Comparison of ENCODE assay signal across 1 cellular context in the genomic region with DNA sequence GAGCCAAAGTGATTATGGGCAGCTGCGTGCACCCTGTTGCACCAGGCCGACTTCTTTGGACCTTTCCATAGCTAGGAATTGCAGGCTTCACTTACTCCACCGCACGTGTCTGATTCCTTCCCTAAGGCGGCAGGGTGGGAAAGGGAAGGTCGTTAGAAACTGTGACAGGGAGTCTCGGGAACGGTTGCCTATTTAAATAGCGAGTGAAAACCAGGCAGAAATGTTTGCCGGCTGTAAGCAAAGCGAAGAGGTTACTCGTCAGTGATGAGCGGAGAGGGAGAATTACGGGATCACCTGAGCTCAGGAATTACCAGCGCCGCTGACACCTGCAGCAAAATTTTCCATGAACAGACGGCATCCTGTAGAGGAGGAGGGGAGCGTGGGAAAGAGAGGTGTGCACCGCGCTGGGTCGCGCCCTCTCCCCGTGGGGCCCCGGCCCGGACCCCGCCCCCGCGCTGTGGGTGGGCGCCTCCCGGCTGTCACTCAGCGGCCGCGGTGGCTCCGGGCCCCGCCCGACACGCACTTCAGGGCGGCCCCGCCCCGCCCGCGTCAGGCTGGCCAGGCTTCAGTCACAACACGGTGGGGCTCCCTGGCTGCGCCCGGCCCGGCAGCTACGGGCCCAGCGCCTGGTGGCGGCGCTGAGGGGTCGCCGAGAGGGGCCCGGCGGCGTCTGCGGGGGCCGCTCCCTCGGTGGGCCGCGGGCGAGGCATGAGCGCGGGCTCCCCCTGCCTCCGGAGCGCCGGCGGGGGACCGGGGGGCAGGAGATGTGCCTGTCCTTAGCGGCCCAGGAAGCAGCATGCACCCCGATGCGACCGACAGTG.
TF ChIP-seq lines count a peak whose summit lies in the region.

A gene (plus strand): TSS at position 568 of the 821 bp plus-strand sequence. CDS start 229 bp downstream, at position 797.

TF ChIP-seq in HepG2, 621 proteins besides CTCF, POLR2A, EP300 and RAD21 (continued from another document and continues in another):
- TF ChIP-seq, protein P1, sequence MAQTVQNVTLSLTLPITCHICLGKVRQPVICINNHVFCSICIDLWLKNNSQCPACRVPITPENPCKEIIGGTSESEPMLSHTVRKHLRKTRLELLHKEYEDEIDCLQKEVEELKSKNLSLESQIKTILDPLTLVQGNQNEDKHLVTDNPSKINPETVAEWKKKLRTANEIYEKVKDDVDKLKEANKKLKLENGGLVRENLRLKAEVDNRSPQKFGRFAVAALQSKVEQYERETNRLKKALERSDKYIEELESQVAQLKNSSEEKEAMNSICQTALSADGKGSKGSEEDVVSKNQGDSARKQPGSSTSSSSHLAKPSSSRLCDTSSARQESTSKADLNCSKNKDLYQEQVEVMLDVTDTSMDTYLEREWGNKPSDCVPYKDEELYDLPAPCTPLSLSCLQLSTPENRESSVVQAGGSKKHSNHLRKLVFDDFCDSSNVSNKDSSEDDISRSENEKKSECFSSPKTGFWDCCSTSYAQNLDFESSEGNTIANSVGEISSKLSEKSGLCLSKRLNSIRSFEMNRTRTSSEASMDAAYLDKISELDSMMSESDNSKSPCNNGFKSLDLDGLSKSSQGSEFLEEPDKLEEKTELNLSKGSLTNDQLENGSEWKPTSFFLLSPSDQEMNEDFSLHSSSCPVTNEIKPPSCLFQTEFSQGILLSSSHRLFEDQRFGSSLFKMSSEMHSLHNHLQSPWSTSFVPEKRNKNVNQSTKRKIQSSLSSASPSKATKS (CRISPR knock-in tag; IDR thresholded peaks at IDR 0.05), result 0 out of 2 replicates have a peak, but pooled peaks have one; percentile 67
- no peak for TF ChIP-seq MIER2 (CRISPR knock-in tag; IDR thresholded peaks at IDR 0.05)
- peak; percentile 35; the same call in 1 of the 2 replicates for TF ChIP-seq MTA1 (CRISPR knock-in tag; IDR thresholded peaks at IDR 0.05; ENCODE audit: borderline replicate concordance)
- TF ChIP-seq, protein P2, sequence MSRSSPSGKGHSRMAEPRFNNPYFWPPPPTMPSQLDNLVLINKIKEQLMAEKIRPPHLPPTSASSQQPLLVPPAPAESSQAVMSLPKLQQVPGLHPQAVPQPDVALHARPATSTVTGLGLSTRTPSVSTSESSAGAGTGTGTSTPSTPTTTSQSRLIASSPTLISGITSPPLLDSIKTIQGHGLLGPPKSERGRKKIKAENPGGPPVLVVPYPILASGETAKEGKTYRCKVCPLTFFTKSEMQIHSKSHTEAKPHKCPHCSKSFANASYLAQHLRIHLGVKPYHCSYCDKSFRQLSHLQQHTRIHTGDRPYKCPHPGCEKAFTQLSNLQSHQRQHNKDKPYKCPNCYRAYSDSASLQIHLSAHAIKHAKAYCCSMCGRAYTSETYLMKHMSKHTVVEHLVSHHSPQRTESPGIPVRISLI (CRISPR knock-in tag; IDR thresholded peaks at IDR 0.05; ENCODE audit: borderline replicate concordance), result no peak
- TF ChIP-seq SNAI1 (CRISPR knock-in tag; IDR thresholded peaks at IDR 0.05; ENCODE audit: borderline replicate concordance), result 0 out of 2 replicates have a peak, but pooled peaks have one; percentile 50
- peak; percentile 44; the same call in 1 of the 2 replicates for TF ChIP-seq SMAD3 (CRISPR knock-in tag; IDR thresholded peaks at IDR 0.05)
- no peak for TF ChIP-seq SMAD1 (CRISPR knock-in tag; IDR thresholded peaks at IDR 0.05; ENCODE audit: borderline replicate concordance, low read depth)
- peak; percentile 13; the same call in 1 of the 2 replicates for TF ChIP-seq KAT8 (CRISPR knock-in tag; IDR thresholded peaks at IDR 0.05)
- no peak; the same call in 1 of the 2 replicates for TF ChIP-seq KDM3A (CRISPR knock-in tag; IDR thresholded peaks at IDR 0.05; ENCODE audit: low read depth)
- TF ChIP-seq, protein P3, sequence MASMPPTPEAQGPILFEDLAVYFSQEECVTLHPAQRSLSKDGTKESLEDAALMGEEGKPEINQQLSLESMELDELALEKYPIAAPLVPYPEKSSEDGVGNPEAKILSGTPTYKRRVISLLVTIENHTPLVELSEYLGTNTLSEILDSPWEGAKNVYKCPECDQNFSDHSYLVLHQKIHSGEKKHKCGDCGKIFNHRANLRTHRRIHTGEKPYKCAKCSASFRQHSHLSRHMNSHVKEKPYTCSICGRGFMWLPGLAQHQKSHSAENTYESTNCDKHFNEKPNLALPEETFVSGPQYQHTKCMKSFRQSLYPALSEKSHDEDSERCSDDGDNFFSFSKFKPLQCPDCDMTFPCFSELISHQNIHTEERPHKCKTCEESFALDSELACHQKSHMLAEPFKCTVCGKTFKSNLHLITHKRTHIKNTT (CRISPR knock-in tag; IDR thresholded peaks at IDR 0.05), result no peak
- TF ChIP-seq, protein P4, sequence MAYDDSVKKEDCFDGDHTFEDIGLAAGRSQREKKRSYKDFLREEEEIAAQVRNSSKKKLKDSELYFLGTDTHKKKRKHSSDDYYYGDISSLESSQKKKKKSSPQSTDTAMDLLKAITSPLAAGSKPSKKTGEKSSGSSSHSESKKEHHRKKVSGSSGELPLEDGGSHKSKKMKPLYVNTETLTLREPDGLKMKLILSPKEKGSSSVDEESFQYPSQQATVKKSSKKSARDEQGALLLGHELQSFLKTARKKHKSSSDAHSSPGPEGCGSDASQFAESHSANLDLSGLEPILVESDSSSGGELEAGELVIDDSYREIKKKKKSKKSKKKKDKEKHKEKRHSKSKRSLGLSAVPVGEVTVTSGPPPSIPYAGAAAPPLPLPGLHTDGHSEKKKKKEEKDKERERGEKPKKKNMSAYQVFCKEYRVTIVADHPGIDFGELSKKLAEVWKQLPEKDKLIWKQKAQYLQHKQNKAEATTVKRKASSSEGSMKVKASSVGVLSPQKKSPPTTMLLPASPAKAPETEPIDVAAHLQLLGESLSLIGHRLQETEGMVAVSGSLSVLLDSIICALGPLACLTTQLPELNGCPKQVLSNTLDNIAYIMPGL (CRISPR knock-in tag; IDR thresholded peaks at IDR 0.05; ENCODE audit: borderline replicate concordance in 1 of 2, low read depth in 1 of 2), result peak; percentile 57 to 60; a peak in 2 of 4 replicates
- TF ChIP-seq ZNF563 (CRISPR knock-in tag; IDR thresholded peaks at IDR 0.05), result peak; percentile 89
- TF ChIP-seq, protein P5, sequence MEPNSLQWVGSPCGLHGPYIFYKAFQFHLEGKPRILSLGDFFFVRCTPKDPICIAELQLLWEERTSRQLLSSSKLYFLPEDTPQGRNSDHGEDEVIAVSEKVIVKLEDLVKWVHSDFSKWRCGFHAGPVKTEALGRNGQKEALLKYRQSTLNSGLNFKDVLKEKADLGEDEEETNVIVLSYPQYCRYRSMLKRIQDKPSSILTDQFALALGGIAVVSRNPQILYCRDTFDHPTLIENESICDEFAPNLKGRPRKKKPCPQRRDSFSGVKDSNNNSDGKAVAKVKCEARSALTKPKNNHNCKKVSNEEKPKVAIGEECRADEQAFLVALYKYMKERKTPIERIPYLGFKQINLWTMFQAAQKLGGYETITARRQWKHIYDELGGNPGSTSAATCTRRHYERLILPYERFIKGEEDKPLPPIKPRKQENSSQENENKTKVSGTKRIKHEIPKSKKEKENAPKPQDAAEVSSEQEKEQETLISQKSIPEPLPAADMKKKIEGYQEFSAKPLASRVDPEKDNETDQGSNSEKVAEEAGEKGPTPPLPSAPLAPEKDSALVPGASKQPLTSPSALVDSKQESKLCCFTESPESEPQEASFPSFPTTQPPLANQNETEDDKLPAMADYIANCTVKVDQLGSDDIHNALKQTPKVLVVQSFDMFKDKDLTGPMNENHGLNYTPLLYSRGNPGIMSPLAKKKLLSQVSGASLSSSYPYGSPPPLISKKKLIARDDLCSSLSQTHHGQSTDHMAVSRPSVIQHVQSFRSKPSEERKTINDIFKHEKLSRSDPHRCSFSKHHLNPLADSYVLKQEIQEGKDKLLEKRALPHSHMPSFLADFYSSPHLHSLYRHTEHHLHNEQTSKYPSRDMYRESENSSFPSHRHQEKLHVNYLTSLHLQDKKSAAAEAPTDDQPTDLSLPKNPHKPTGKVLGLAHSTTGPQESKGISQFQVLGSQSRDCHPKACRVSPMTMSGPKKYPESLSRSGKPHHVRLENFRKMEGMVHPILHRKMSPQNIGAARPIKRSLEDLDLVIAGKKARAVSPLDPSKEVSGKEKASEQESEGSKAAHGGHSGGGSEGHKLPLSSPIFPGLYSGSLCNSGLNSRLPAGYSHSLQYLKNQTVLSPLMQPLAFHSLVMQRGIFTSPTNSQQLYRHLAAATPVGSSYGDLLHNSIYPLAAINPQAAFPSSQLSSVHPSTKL (CRISPR knock-in tag; IDR thresholded peaks at IDR 0.05), result peak; percentile 50
- TF ChIP-seq ZNF530 (CRISPR knock-in tag; IDR thresholded peaks at IDR 0.05; ENCODE audit: low read depth), result no peak
- TF ChIP-seq HNF4G (IDR thresholded peaks at IDR 0.05; ENCODE audit: borderline replicate concordance, low read depth, low read length), result no peak
- 0 out of 2 replicates have a peak, but pooled peaks have one; percentile 21 for TF ChIP-seq HNF4G (CRISPR knock-in tag; IDR thresholded peaks at IDR 0.05; ENCODE audit: borderline replicate concordance, low read depth)
- TF ChIP-seq, protein P6, sequence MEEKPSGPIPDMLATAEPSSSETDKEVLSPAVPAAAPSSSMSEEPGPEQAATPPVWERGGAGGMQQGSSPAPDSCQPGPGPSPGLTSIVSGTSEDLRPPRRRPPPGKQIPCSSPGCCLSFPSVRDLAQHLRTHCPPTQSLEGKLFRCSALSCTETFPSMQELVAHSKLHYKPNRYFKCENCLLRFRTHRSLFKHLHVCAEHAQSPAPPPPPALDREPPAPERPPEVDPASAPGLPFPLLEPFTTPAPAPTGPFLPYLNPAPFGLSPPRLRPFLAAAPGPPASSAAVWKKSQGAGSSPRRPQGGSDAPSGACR (CRISPR knock-in tag; IDR thresholded peaks at IDR 0.05), result no peak
- TF ChIP-seq THAP11 (CRISPR knock-in tag; IDR thresholded peaks at IDR 0.05), result peak; percentile 37; the same call in 1 of the 2 replicates
- peak; percentile 87 for TF ChIP-seq ZNF431 (CRISPR knock-in tag; IDR thresholded peaks at IDR 0.05; ENCODE audit: borderline replicate concordance, low read depth)
- TF ChIP-seq ZNF558 (CRISPR knock-in tag; IDR thresholded peaks at IDR 0.05; ENCODE audit: borderline replicate concordance), result peak; percentile 55; the same call in 1 of the 2 replicates
- peak; percentile 11; the same call in 1 of the 2 replicates for TF ChIP-seq ETV5 (CRISPR knock-in tag; IDR thresholded peaks at IDR 0.05; ENCODE audit: borderline replicate concordance)
- TF ChIP-seq POLR2AphosphoS5 (IDR thresholded peaks at IDR 0.05; ENCODE audit: low read depth, low read length), result 0 out of 2 replicates have a peak, but pooled peaks have one; percentile 33
- no peak for TF ChIP-seq SMAD9 (CRISPR knock-in tag; IDR thresholded peaks at IDR 0.05)
- no peak for TF ChIP-seq NFYC (CRISPR knock-in tag; IDR thresholded peaks at IDR 0.05)
- TF ChIP-seq, protein P7, sequence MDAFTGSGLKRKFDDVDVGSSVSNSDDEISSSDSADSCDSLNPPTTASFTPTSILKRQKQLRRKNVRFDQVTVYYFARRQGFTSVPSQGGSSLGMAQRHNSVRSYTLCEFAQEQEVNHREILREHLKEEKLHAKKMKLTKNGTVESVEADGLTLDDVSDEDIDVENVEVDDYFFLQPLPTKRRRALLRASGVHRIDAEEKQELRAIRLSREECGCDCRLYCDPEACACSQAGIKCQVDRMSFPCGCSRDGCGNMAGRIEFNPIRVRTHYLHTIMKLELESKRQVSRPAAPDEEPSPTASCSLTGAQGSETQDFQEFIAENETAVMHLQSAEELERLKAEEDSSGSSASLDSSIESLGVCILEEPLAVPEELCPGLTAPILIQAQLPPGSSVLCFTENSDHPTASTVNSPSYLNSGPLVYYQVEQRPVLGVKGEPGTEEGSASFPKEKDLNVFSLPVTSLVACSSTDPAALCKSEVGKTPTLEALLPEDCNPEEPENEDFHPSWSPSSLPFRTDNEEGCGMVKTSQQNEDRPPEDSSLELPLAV (CRISPR knock-in tag; conservative IDR thresholded peaks at IDR 0.05; ENCODE audit: low read depth), result no peak
- TF ChIP-seq, protein P8, sequence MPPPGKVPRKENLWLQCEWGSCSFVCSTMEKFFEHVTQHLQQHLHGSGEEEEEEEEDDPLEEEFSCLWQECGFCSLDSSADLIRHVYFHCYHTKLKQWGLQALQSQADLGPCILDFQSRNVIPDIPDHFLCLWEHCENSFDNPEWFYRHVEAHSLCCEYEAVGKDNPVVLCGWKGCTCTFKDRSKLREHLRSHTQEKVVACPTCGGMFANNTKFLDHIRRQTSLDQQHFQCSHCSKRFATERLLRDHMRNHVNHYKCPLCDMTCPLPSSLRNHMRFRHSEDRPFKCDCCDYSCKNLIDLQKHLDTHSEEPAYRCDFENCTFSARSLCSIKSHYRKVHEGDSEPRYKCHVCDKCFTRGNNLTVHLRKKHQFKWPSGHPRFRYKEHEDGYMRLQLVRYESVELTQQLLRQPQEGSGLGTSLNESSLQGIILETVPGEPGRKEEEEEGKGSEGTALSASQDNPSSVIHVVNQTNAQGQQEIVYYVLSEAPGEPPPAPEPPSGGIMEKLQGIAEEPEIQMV (CRISPR knock-in tag; IDR thresholded peaks at IDR 0.05; ENCODE audit: low read depth), result peak; percentile 26; the same call in 1 of the 2 replicates
- no peak for TF ChIP-seq RNF2 (conservative IDR thresholded peaks at IDR 0.05; ENCODE audit: low read depth)
- TF ChIP-seq ZSCAN29 (CRISPR knock-in tag; conservative IDR thresholded peaks at IDR 0.05), result no peak
- no peak for TF ChIP-seq XBP1 (CRISPR knock-in tag; IDR thresholded peaks at IDR 0.05)
- peak in 1 of 2 experiments; percentile 10; a peak in 1 of 4 replicates for TF ChIP-seq NR2F1 (CRISPR knock-in tag; IDR thresholded peaks at IDR 0.05)
- peak; percentile 40; the same call in 1 of the 2 replicates for TF ChIP-seq NRL (CRISPR knock-in tag; IDR thresholded peaks at IDR 0.05; ENCODE audit: borderline replicate concordance)
- TF ChIP-seq SKI (IDR thresholded peaks at IDR 0.05; ENCODE audit: partially characterized antibody), result peak; percentile 80
- TF ChIP-seq YEATS4 (CRISPR knock-in tag; IDR thresholded peaks at IDR 0.05; ENCODE audit: borderline replicate concordance), result peak; percentile 38; the same call in 1 of the 2 replicates
- TF ChIP-seq ZNF260 (CRISPR knock-in tag; IDR thresholded peaks at IDR 0.05; ENCODE audit: borderline replicate concordance, low read depth), result no peak
- TF ChIP-seq LCORL (IDR thresholded peaks at IDR 0.05), result no peak
- TF ChIP-seq LCORL (CRISPR knock-in tag; IDR thresholded peaks at IDR 0.05), result no peak
- no peak for TF ChIP-seq NONO (IDR thresholded peaks at IDR 0.05)
- TF ChIP-seq NONO (CRISPR knock-in tag; conservative IDR thresholded peaks at IDR 0.05), result peak; percentile 84
- no peak for TF ChIP-seq MBD4 (IDR thresholded peaks at IDR 0.05; ENCODE audit: borderline replicate concordance, low read length)
- TF ChIP-seq GATAD2A (CRISPR knock-in tag; IDR thresholded peaks at IDR 0.05), result peak; percentile 61
